Comparison of ENCODE assay signal across 10 cellular contexts in genomic region chr19:16095071-16095571, GRCh38. TPM values are rescaled to one million over a fixed set of nuclear protein-coding genes. Genes with fewer than 3 reads are reported as not detected.
DNase-seq lines count a peak whose midpoint lies in the region; ATAC-seq, FAIRE-seq and TF ChIP-seq lines count a peak whose summit lies in the region.
"Had no signal": no experiment of that assay in that cellular context is flagged by ENCODE, and none has a peak within 500 bp of the region (broad histone marks: within the 10 kb centered on the region; RNA-seq: fewer than 3 reads in every experiment).

No MANE protein-coding gene starts in this region.

- H3K36me3 ChIP-seq in kidney (ENCODE audit: control insufficient read depth in 1 of 2, insufficient read depth in 2 of 2, low read length in 2 of 2): peaks cover 12 to 20% of the 10 kb centered on the region in 2 donors

- H3K27me3 Mint-ChIP-seq in HFFc6 (ENCODE audit: insufficient read depth): peaks cover 19% of the 10 kb centered on the region

- no peaks in the 10 kb centered on the region for H3K4me1 ChIP-seq in kidney (ENCODE audit: control insufficient read depth in 1 of 2, insufficient read depth in 1 of 2, low read depth in 1 of 2, low read length in 2 of 2)

- no peak for DNase-seq in HFFc6
- DNase-seq in activated T-cell treated with anti-CD3 and anti-CD28 coated beads, Interleukin-2, amount 50 U/mL, for 48 hours: peak; percentile 65 to 68
- DNase-seq in kidney: peak; percentile 88
- peak; percentile 60 for DNase-seq in stimulated activated naive CD8-positive, alpha-beta T cell treated with anti-CD3 and anti-CD28 coated beads, Interleukin-15, Interleukin-2, amounts not matched to agents 100 U/mL and 50 U/mL, for 24 hours
- no peak for DNase-seq in RKO (ENCODE audit: low spot score)
- no peak for DNase-seq in NCI-H1694 treated with DMSO at 0.1 percent for 48 hours (lab: John Stamatoyannopoulos, UW)
- DNase-seq: NCI-H2029; stimulated activated CD4-positive, alpha-beta T cell treated with anti-CD3 and anti-CD28 coated beads, Interleukin-4, amount 100 ng/mL, for 24 hours had no signal

- TF ChIP-seq CTCF in HFFc6 (IDR thresholded peaks at IDR 0.05) (no peak), kidney (IDR thresholded peaks at IDR 0.05; ENCODE audit: borderline replicate concordance, extremely low read depth, insufficient read depth) (no peak)

- peak overlapping the region; percentile 81 for H3K27ac Mint-ChIP-seq in HFFc6

- H3K4me3 Mint-ChIP-seq in HFFc6: no peak overlapping the region; the same call in 1 of the 2 replicates

- H3K4me3 ChIP-seq in kidney (ENCODE audit: low read length in 2 of 2): no peak overlapping the region

- no peak for FAIRE-seq in kidney (lab: Jason Lieb, UNC)

- H3K9me3 ChIP-seq in kidney (ENCODE audit: control insufficient read depth in 1 of 2, low read length in 2 of 2): no peaks in the 10 kb centered on the region

- H3K27ac ChIP-seq in kidney (ENCODE audit: low read depth in 2 of 2, low read length in 2 of 2): peak overlapping the region in 1 of 2 donors; percentile 13

- H3K4me1 Mint-ChIP-seq in HFFc6 (ENCODE audit: low read depth): peaks cover 52% of the 10 kb centered on the region

- H3K9ac ChIP-seq in kidney (ENCODE audit: low read length in 2 of 2): no peak overlapping the region

- peak; percentile 90 for ATAC-seq in stimulated activated naive CD8-positive, alpha-beta T cell treated with anti-CD3 and anti-CD28 coated beads, Interleukin-15, Interleukin-2, amounts not matched to agents 100 U/mL and 50 U/mL, for 24 hours
- ATAC-seq in HG02623 (IDR thresholded peaks at IDR 0.05; ENCODE audit: unreplicated experiment): no peak

- H3K36me3 Mint-ChIP-seq in HFFc6 (ENCODE audit: low read depth): peaks cover 72% of the 10 kb centered on the region

- no peaks in the 10 kb centered on the region for H3K9me3 Mint-ChIP-seq in HFFc6

- intact Hi-C loops in kidney (cut with DNase I): no loop called here

RNA-seq across cellular contexts. Expression of gene RAB8A, which starts 16.6 kb away (rescaled TPM):
- 100 to 1,000 TPM in 3 of 6 experiments, 10 to 100 TPM in 3; 93.5 to 103 (median 100) TPM for total RNA-seq in HFFc6 (2021; fragmentation: NEBNext Ultra II Directional; extraction: Animal tissue kit (Norgen Biotek cat#: 25700))
- total RNA-seq in kidney: 75.6 TPM
- polyA plus RNA-seq in kidney (ENCODE audit: insufficient read depth, low read depth, low replicate concordance): 38.5 TPM

RNA-seq across cellular contexts. Expression of gene TPM4, which starts 18.8 kb away (rescaled TPM):
- total RNA-seq in HFFc6 (2021; fragmentation: NEBNext Ultra II Directional; extraction: Animal tissue kit (Norgen Biotek cat#: 25700)): 1,000 to 10,000 TPM in 4 of 6 experiments, 100 to 1,000 TPM in 2; 973 to 1,332 (median 1,247) TPM
- total RNA-seq in kidney: 273 TPM
- polyA plus RNA-seq in kidney (ENCODE audit: insufficient read depth, low read depth, low replicate concordance): 132 TPM

RNA-seq across cellular contexts. Expression of gene HSH2D, which starts 48.4 kb away (rescaled TPM):
- total RNA-seq in HFFc6 (2021; fragmentation: NEBNext Ultra II Directional; extraction: Animal tissue kit (Norgen Biotek cat#: 25700)): not detected
- total RNA-seq in kidney: 7.7 TPM
- 0.41 TPM for polyA plus RNA-seq in kidney (ENCODE audit: insufficient read depth, low read depth, low replicate concordance)
- total RNA-seq: lung microvascular endothelial cell had no signal

Comparison
In these comparisons a context has a peak if more than half of its experiments do, and no peak if none do; other contexts are left out.
1. DNase-seq: peak in activated T-cell treated with anti-CD3 and anti-CD28 coated beads, Interleukin-2, amount 50 U/mL, for 48 hours (2 of 2), kidney (single experiment) and stimulated activated naive CD8-positive, alpha-beta T cell treated with anti-CD3 and anti-CD28 coated beads, Interleukin-15, Interleukin-2, amounts not matched to agents 100 U/mL and 50 U/mL, for 24 hours (single experiment); none in HFFc6 (single experiment), RKO (single experiment) and NCI-H1694 treated with DMSO at 0.1 percent for 48 hours (single experiment).